Comparison of ENCODE assay signal across 9 cellular contexts in genomic region chr14:49861581-49861922, GRCh38. TPM values are rescaled to one million over a fixed set of nuclear protein-coding genes. Genes with fewer than 3 reads are reported as not detected.
DNase-seq lines count a peak whose midpoint lies in the region; ATAC-seq and TF ChIP-seq lines count a peak whose summit lies in the region.
"Had no signal": no experiment of that assay in that cellular context is flagged by ENCODE, and none has a peak within 500 bp of the region (broad histone marks: within the 10 kb centered on the region; RNA-seq: fewer than 3 reads in every experiment).

No MANE protein-coding gene starts in this region.

- H3K27me3 Mint-ChIP-seq in CD4-positive, CD25-positive, alpha-beta regulatory T cell: peaks cover 17% of the 10 kb centered on the region
- H3K27me3 Mint-ChIP-seq in GM23338 (ENCODE audit: insufficient read depth, low read depth, poor library complexity) (peaks cover 15% of the 10 kb centered on the region), memory B cell (no peaks in the 10 kb centered on the region)
- peaks cover 0 to 11% of the 10 kb centered on the region in 2 donors for H3K27me3 Mint-ChIP-seq in effector memory CD8-positive, alpha-beta T cell

- no peaks in the 10 kb centered on the region for H3K79me2 ChIP-seq in GM23338 (replicated peaks; ENCODE audit: insufficient read depth)

- H4K20me1 ChIP-seq in GM23338 (replicated peaks; ENCODE audit: insufficient read depth): no peaks in the 10 kb centered on the region

- H3K27ac ChIP-seq in CD4-positive, CD25-positive, alpha-beta regulatory T cell (ENCODE audit: insufficient read depth, low read length, poor library complexity, severe bottlenecking): peak overlapping the region; percentile 97
- peak overlapping the region; percentile 96 for H3K27ac ChIP-seq in GM23338 (ENCODE audit: low read depth)

- no peak for TF ChIP-seq CTCF in GM23338 (conservative IDR thresholded peaks at IDR 0.05; ENCODE audit: low read depth in 2 of 2)

- H3K9me3 Mint-ChIP-seq in CD4-positive, CD25-positive, alpha-beta regulatory T cell: peaks cover 0 to 7% (median 2%) of the 10 kb centered on the region in 7 donors
- H3K9me3 Mint-ChIP-seq in GM23338 (peaks cover 3% of the 10 kb centered on the region; the same call in 2 of the 3 replicates), memory B cell (peaks cover 2% of the 10 kb centered on the region)
- H3K9me3 Mint-ChIP-seq in effector memory CD8-positive, alpha-beta T cell: peaks cover 0 to 2% of the 10 kb centered on the region in 2 donors
- H3K9me3 Mint-ChIP-seq: T-helper 1 cell treated with Interleukin-12 subunit alpha and Interleukin-12 subunit beta and Interleukin-4 antibody, amounts not matched to agents 30 μg/mL and 1 μg/mL, for 36 hours had no signal

- H3K36me3 ChIP-seq in CD4-positive, CD25-positive, alpha-beta regulatory T cell (ENCODE audit: control insufficient read depth, insufficient read depth, low read length): no peaks in the 10 kb centered on the region
- no peaks in the 10 kb centered on the region for H3K36me3 ChIP-seq in GM23338 (ENCODE audit: insufficient read depth)

- no peaks in the 10 kb centered on the region for H3K27me3 ChIP-seq in CD4-positive, CD25-positive, alpha-beta regulatory T cell (ENCODE audit: control insufficient read depth, insufficient read depth, low read length)
- no peaks in the 10 kb centered on the region for H3K27me3 ChIP-seq in GM23338 (ENCODE audit: insufficient read depth)

- peak overlapping the region; percentile 100 for H3K4me3 ChIP-seq in CD4-positive, CD25-positive, alpha-beta regulatory T cell (ENCODE audit: low read depth, low read length)
- H3K4me3 ChIP-seq in GM23338: peak overlapping the region; percentile 95

- peaks cover 37% of the 10 kb centered on the region for H3K4me1 ChIP-seq in CD4-positive, CD25-positive, alpha-beta regulatory T cell (ENCODE audit: control insufficient read depth, insufficient read depth, low read length, poor library complexity, severe bottlenecking)
- peaks cover 8% of the 10 kb centered on the region; the same call in 1 of the 2 replicates for H3K4me1 ChIP-seq in GM23338 (ENCODE audit: insufficient read depth)

- DNase-seq in CD4-positive, CD25-positive, alpha-beta regulatory T cell: peak in 2 of 3 donors; percentile 37 to 88
- DNase-seq in GM23338 (ENCODE audit: low spot score) (peak; percentile 80), NCI-H524 (lab: John Stamatoyannopoulos, UW) (peak; percentile 82 to 88), memory B cell (ENCODE audit: low spot score in 2 of 2) (peak; percentile 42 to 56)
- peak; percentile 56 for DNase-seq in activated CD4-positive, alpha-beta T cell treated with anti-CD3 and anti-CD28 coated beads, Interleukin-2, amount 50 U/mL, for 1 hour
- peak; percentile 40 to 64 (median 51) for DNase-seq in effector memory CD8-positive, alpha-beta T cell
- DNase-seq in stimulated activated CD8-positive, alpha-beta memory T cell treated with anti-CD3 and anti-CD28 coated beads, Interleukin-12 subunit alpha, Interleukin-12 subunit beta, amount 100 ng/mL, for 4 hours (ENCODE audit: low read depth): peak; percentile 32

- peaks cover 5 to 20% (median 18%) of the 10 kb centered on the region in 4 donors for H3K4me1 Mint-ChIP-seq in CD4-positive, CD25-positive, alpha-beta regulatory T cell
- H3K4me1 Mint-ChIP-seq in GM23338 (peaks cover 5% of the 10 kb centered on the region; the same call in 2 of the 3 replicates), memory B cell (peaks cover 17% of the 10 kb centered on the region)
- H3K4me1 Mint-ChIP-seq in effector memory CD8-positive, alpha-beta T cell (ENCODE audit: low read depth in 2 of 2): peaks cover 3 to 10% of the 10 kb centered on the region in 2 donors

- peak overlapping the region; percentile 72 for H3K4me2 ChIP-seq in GM23338

- peaks cover 4% of the 10 kb centered on the region for H3K36me3 Mint-ChIP-seq in CD4-positive, CD25-positive, alpha-beta regulatory T cell
- no peaks in the 10 kb centered on the region; the same call in 1 of the 3 replicates for H3K36me3 Mint-ChIP-seq in GM23338 (ENCODE audit: low read depth)
- H3K36me3 Mint-ChIP-seq in effector memory CD8-positive, alpha-beta T cell (ENCODE audit: insufficient read depth): no peaks in the 10 kb centered on the region
- peaks cover 1% of the 10 kb centered on the region for H3K36me3 Mint-ChIP-seq in memory B cell

- no peaks in the 10 kb centered on the region for H3F3A ChIP-seq in GM23338 (replicated peaks; ENCODE audit: low read depth)

- ATAC-seq in CD4-positive, CD25-positive, alpha-beta regulatory T cell (ENCODE audit: low read depth in 2 of 2): peak; percentile 2 to 5
- peak; percentile 54 for ATAC-seq in GM23338
- ATAC-seq in effector memory CD8-positive, alpha-beta T cell (replicated peaks): peak; percentile 5
- ATAC-seq in memory B cell (ENCODE audit: low read depth): peak; percentile 7
- no peak for ATAC-seq in HG02981 (IDR thresholded peaks at IDR 0.05; ENCODE audit: unreplicated experiment)

- H3K27ac Mint-ChIP-seq in CD4-positive, CD25-positive, alpha-beta regulatory T cell: no peak overlapping the region
- H3K27ac Mint-ChIP-seq in GM23338 (no peak overlapping the region; the same call in none of the 2 replicates), memory B cell (no peak overlapping the region)
- H3K27ac Mint-ChIP-seq in effector memory CD8-positive, alpha-beta T cell: no peak overlapping the region
- H3K27ac Mint-ChIP-seq: T-helper 1 cell treated with Interleukin-12 subunit alpha and Interleukin-12 subunit beta and Interleukin-4 antibody, amounts not matched to agents 30 μg/mL and 1 μg/mL, for 36 hours had no signal

- no peaks in the 10 kb centered on the region for H3K9me3 ChIP-seq in CD4-positive, CD25-positive, alpha-beta regulatory T cell (ENCODE audit: control insufficient read depth in 2 of 2, low read length in 2 of 2)

- no peak overlapping the region for H3K4me3 Mint-ChIP-seq in CD4-positive, CD25-positive, alpha-beta regulatory T cell
- H3K4me3 Mint-ChIP-seq in GM23338 (no peak overlapping the region), memory B cell (no peak overlapping the region)
- no peak overlapping the region for H3K4me3 Mint-ChIP-seq in effector memory CD8-positive, alpha-beta T cell
- H3K4me3 Mint-ChIP-seq: T-helper 1 cell treated with Interleukin-12 subunit alpha and Interleukin-12 subunit beta and Interleukin-4 antibody, amounts not matched to agents 30 μg/mL and 1 μg/mL, for 36 hours had no signal

- no peaks in the 10 kb centered on the region for H3K9me2 ChIP-seq in GM23338 (ENCODE audit: insufficient read depth)

- H2AFZ ChIP-seq in GM23338: peak overlapping the region; percentile 74; the same call in 1 of the 2 replicates

TF ChIP-seq in GM23338, 12 proteins besides CTCF, POLR2A, EP300 and RAD21 (continues in another document):
- TF ChIP-seq NANOG (IDR thresholded peaks at IDR 0.05; ENCODE audit: borderline replicate concordance) (no peak), ZNF331 (CRISPR knock-in tag; IDR thresholded peaks at IDR 0.05; ENCODE audit: low read depth) (no peak)

RNA-seq across cellular contexts. Expression of gene NEMF, which starts 9.0 kb away (rescaled TPM):
- total RNA-seq in CD4-positive, CD25-positive, alpha-beta regulatory T cell: 79.6 TPM
- polyA plus RNA-seq in CD4-positive, CD25-positive, alpha-beta regulatory T cell: 10 to 100 TPM; 32.6 to 40.5 (median 36.1) TPM
- total RNA-seq in GM23338 (2014; rRNA removed; shearing (Covaris generic)): 54.7 and 58.4 TPM in 2 replicates
- 73.8 and 88.1 TPM in 2 replicates for polyA plus RNA-seq in GM23338 (2016; fragmentation: Nextera tagmentation; extraction: Ambion mirVana)

RNA-seq across cellular contexts. Expression of gene ARF6, which starts 31.3 kb away (rescaled TPM):
- 94.6 TPM for total RNA-seq in CD4-positive, CD25-positive, alpha-beta regulatory T cell
- polyA plus RNA-seq in CD4-positive, CD25-positive, alpha-beta regulatory T cell: 100 to 1,000 TPM; 148 to 171 (median 153) TPM
- 60.1 and 73.1 TPM in 2 replicates for total RNA-seq in GM23338 (2014; rRNA removed; shearing (Covaris generic))
- polyA plus RNA-seq in GM23338 (2016; fragmentation: Nextera tagmentation; extraction: Ambion mirVana): 42.5 and 47.8 TPM in 2 replicates

Comparison
In these comparisons a context has a peak if more than half of its experiments do, and no peak if none do; other contexts are left out.
1. DNase-seq: peak in every context shown above with its lines; median percentile 85 in NCI-H524; 80 in GM23338; 62 in CD4-positive, CD25-positive, alpha-beta regulatory T cell; 56 in activated CD4-positive, alpha-beta T cell treated with anti-CD3 and anti-CD28 coated beads, Interleukin-2, amount 50 U/mL, for 1 hour; 51 in effector memory CD8-positive, alpha-beta T cell; 49 in memory B cell; 32 in stimulated activated CD8-positive, alpha-beta memory T cell treated with anti-CD3 and anti-CD28 coated beads, Interleukin-12 subunit alpha, Interleukin-12 subunit beta, amount 100 ng/mL, for 4 hours.